2 cellular contexts compared by ENCODE assay signal in the genomic region with DNA sequence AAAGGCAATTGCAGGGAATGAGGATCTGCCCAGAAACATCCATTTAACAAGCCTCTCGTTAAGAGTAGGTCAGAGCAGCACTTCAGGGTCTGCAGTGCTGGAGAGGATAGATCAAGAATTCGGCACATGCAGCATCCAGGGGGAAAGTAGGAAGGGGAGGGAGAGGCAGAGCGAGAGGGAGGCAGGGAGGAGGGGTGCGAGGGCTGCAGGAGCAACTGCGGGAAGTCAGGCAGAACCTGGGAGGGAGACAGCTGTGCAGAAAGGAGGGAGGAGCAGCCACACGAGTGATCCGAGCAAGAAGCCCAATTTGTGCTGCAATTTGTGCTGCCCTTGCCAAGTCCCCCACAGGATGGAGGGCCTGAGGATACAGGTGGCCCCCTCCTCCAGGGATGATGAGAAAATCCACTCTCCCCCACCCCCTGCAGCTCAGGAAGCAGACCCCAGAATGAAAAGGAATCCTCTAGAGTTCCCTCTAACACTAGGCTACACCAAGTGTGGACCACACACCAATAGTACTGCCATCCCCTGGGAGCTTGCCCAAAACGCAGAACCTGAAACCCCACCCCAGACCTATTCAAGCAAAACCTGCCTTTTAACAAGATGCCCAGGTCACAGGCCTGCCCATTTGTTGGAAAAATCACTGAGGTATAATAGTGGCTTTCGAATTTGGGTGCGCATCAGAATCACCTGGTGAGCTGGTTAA.
TF ChIP-seq lines count a peak whose summit lies in the region.

No MANE protein-coding gene starts in this region.

TF ChIP-seq in SK-N-SH, 30 proteins besides CTCF, POLR2A, EP300 and RAD21 (continued from another document):
- TF ChIP-seq, protein P1, sequence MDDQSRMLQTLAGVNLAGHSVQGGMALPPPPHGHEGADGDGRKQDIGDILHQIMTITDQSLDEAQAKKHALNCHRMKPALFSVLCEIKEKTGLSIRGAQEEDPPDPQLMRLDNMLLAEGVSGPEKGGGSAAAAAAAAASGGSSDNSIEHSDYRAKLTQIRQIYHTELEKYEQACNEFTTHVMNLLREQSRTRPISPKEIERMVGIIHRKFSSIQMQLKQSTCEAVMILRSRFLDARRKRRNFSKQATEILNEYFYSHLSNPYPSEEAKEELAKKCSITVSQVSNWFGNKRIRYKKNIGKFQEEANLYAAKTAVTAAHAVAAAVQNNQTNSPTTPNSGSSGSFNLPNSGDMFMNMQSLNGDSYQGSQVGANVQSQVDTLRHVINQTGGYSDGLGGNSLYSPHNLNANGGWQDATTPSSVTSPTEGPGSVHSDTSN (IDR thresholded peaks at IDR 0.05): no peak
TF ChIP-seq in SK-N-SH: peak in this region for 0.

TF ChIP-seq in SK-N-SH treated with all-trans-retinoic acid at 6 μM for 48 hours, 23 proteins besides CTCF, POLR2A, EP300 and RAD21 (continued from another document):
- TF ChIP-seq, protein P2, sequence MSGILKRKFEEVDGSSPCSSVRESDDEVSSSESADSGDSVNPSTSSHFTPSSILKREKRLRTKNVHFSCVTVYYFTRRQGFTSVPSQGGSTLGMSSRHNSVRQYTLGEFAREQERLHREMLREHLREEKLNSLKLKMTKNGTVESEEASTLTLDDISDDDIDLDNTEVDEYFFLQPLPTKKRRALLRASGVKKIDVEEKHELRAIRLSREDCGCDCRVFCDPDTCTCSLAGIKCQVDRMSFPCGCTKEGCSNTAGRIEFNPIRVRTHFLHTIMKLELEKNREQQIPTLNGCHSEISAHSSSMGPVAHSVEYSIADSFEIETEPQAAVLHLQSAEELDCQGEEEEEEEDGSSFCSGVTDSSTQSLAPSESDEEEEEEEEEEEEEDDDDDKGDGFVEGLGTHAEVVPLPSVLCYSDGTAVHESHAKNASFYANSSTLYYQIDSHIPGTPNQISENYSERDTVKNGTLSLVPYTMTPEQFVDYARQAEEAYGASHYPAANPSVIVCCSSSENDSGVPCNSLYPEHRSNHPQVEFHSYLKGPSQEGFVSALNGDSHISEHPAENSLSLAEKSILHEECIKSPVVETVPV (CRISPR knock-in tag; IDR thresholded peaks at IDR 0.05): no peak
- TF ChIP-seq BACH2 (CRISPR knock-in tag; IDR thresholded peaks at IDR 0.05; ENCODE audit: borderline replicate concordance) (no peak), ZFP30 (CRISPR knock-in tag; IDR thresholded peaks at IDR 0.05) (no peak), SNAI2 (CRISPR knock-in tag; IDR thresholded peaks at IDR 0.05) (no peak), ESRRG (CRISPR knock-in tag; IDR thresholded peaks at IDR 0.05) (no peak), ISL1 (CRISPR knock-in tag; IDR thresholded peaks at IDR 0.05) (no peak), CSDC2 (CRISPR knock-in tag; IDR thresholded peaks at IDR 0.05) (no peak), TCF4 (CRISPR knock-in tag; IDR thresholded peaks at IDR 0.05; ENCODE audit: borderline replicate concordance) (no peak)
- TF ChIP-seq, protein P3, sequence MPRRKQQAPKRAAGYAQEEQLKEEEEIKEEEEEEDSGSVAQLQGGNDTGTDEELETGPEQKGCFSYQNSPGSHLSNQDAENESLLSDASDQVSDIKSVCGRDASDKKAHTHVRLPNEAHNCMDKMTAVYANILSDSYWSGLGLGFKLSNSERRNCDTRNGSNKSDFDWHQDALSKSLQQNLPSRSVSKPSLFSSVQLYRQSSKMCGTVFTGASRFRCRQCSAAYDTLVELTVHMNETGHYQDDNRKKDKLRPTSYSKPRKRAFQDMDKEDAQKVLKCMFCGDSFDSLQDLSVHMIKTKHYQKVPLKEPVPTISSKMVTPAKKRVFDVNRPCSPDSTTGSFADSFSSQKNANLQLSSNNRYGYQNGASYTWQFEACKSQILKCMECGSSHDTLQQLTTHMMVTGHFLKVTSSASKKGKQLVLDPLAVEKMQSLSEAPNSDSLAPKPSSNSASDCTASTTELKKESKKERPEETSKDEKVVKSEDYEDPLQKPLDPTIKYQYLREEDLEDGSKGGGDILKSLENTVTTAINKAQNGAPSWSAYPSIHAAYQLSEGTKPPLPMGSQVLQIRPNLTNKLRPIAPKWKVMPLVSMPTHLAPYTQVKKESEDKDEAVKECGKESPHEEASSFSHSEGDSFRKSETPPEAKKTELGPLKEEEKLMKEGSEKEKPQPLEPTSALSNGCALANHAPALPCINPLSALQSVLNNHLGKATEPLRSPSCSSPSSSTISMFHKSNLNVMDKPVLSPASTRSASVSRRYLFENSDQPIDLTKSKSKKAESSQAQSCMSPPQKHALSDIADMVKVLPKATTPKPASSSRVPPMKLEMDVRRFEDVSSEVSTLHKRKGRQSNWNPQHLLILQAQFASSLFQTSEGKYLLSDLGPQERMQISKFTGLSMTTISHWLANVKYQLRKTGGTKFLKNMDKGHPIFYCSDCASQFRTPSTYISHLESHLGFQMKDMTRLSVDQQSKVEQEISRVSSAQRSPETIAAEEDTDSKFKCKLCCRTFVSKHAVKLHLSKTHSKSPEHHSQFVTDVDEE (CRISPR knock-in tag; IDR thresholded peaks at IDR 0.05): no peak
